Comparison of ENCODE assay signal across 8 cellular contexts in genomic region chr5:172437445-172438303, GRCh38. TPM values are rescaled to one million over a fixed set of nuclear protein-coding genes. Genes with fewer than 3 reads are reported as not detected.
DNase-seq lines count a peak whose midpoint lies in the region; ATAC-seq and TF ChIP-seq lines count a peak whose summit lies in the region.

No MANE protein-coding gene starts in this region.

- H3K4me3 ChIP-seq in HL-60 (replicated peaks; ENCODE audit: insufficient read depth, low read length) = no peak overlapping the region
- H3K4me3 ChIP-seq in sigmoid colon = no peak overlapping the region

- TF ChIP-seq CTCF in HL-60 (IDR thresholded peaks at IDR 0.05; ENCODE audit: insufficient read depth, low read length) = no peak
- TF ChIP-seq CTCF in foreskin keratinocyte (conservative IDR thresholded peaks at IDR 0.05) = no peak
- TF ChIP-seq CTCF in sigmoid colon (IDR thresholded peaks at IDR 0.05) = no peak

- ATAC-seq in foreskin keratinocyte = peak; percentile 77
- no peak for ATAC-seq in GM18909 (IDR thresholded peaks at IDR 0.05; ENCODE audit: poor library complexity, unreplicated experiment)
- no peak for ATAC-seq in GM21515 (IDR thresholded peaks at IDR 0.05; ENCODE audit: unreplicated experiment)
- ATAC-seq in GM18907 (IDR thresholded peaks at IDR 0.05; ENCODE audit: unreplicated experiment) = no peak

- intact Hi-C loops in sigmoid colon (cut with DNase I) = no loop called here

- peak in 2 of 4 donors; percentile 50 to 64 for TF ChIP-seq EP300 in sigmoid colon (IDR thresholded peaks at IDR 0.05)

- no peaks in the 10 kb centered on the region for H3K9me3 ChIP-seq in sigmoid colon

- 72 to 77% methylated on average over 14 of the region's 14 CpGs for WGBS in sigmoid colon, 2 donors

- peaks cover 2% of the 10 kb centered on the region for H3K27me3 ChIP-seq in HL-60 (ENCODE audit: insufficient read depth, poor library complexity, severe bottlenecking)
- no peaks in the 10 kb centered on the region for H3K27me3 ChIP-seq in foreskin keratinocyte
- H3K27me3 ChIP-seq in sigmoid colon = no peaks in the 10 kb centered on the region

- TF ChIP-seq POLR2A in sigmoid colon (IDR thresholded peaks at IDR 0.05) = no peak

- H3K27ac ChIP-seq in HL-60 (replicated peaks) (no peak overlapping the region), foreskin keratinocyte (no peak overlapping the region), sigmoid colon (peak overlapping the region; percentile 63 to 95 (median 68))

- DNase-seq in HL-60 (ENCODE audit: low read depth in 1 of 2, low spot score in 1 of 2) (peak; percentile 21 to 49), RPMI7951 (ENCODE audit: low read depth) (peak; percentile 85), foreskin keratinocyte (peak; percentile 64 to 82), sigmoid colon (peak; percentile 91), DMS114 treated with DMSO at 0.1 percent for 48 hours (lab: John Stamatoyannopoulos, UW; ENCODE audit: unreplicated experiment) (no peak)

- H3K36me3 ChIP-seq in sigmoid colon = no peaks in the 10 kb centered on the region

- no peaks in the 10 kb centered on the region for H3K4me1 ChIP-seq in foreskin keratinocyte
- H3K4me1 ChIP-seq in sigmoid colon = peaks cover 0 to 56% (median 39%) of the 10 kb centered on the region in 4 donors

RNA-seq across cellular contexts. Expression of gene SH3PXD2B, which starts 16.7 kb away (rescaled TPM):
- total RNA-seq in RPMI7951 (2014; rRNA removed; shearing (Covaris generic)) = 13.8 and 18.5 TPM in 2 replicates
- total RNA-seq in foreskin keratinocyte (20.9 and 29.2 TPM in 2 replicates), sigmoid colon (10 to 100 TPM; 19.3 to 45.7 (median 20.9) TPM)
- polyA plus RNA-seq in foreskin keratinocyte (16.2 and 18.1 TPM in 2 replicates), sigmoid colon (1 to 10 TPM; 3.6 to 9.2 (median 3.9) TPM)

Comparison
In these comparisons a context has a peak if more than half of its experiments do, and no peak if none do; other contexts are left out.
1. H3K27ac ChIP-seq: peak in sigmoid colon (4 of 4); none in HL-60 (single experiment) and foreskin keratinocyte (single experiment).